10 cellular contexts compared by ENCODE assay signal in genomic region chr2:232928564-232929302, GRCh38. TPM values are rescaled to one million over a fixed set of nuclear protein-coding genes. Genes with fewer than 3 reads are reported as not detected.
A peak's percentile ranks its signal among the peaks of the same experiment; 100 is the strongest.
DNase-seq lines count a peak whose midpoint lies in the region; ATAC-seq and TF ChIP-seq lines count a peak whose summit lies in the region.
"Had no signal": no experiment of that assay in that cellular context is flagged by ENCODE, and none has a peak within 500 bp of the region (broad histone marks: within the 10 kb centered on the region; RNA-seq: fewer than 3 reads in every experiment).

No MANE protein-coding gene starts in this region.

- H3K4me3 Mint-ChIP-seq in T-helper 1 cell treated with Interleukin-12 subunit alpha and Interleukin-12 subunit beta and Interleukin-4 antibody, amounts not matched to agents 30 μg/mL and 1 μg/mL, for 36 hours = peak overlapping the region; percentile 48
- H3K4me3 Mint-ChIP-seq in activated CD8-positive, alpha-beta T cell treated with anti-CD3 and anti-CD28 coated beads for 36 hours = peak overlapping the region; percentile 40

- H4K20me1 ChIP-seq in smooth muscle cell (ENCODE audit: low read depth) = no peaks in the 10 kb centered on the region

- no peak for DNase-seq in T-helper 1 cell
- no peak for DNase-seq in activated CD8-positive, alpha-beta T cell treated with anti-CD3 and anti-CD28 coated beads for 36 hours
- no peak for DNase-seq in smooth muscle cell (lab: John Stamatoyannopoulos, UW; ENCODE audit: unreplicated experiment)
- DNase-seq in HuH-7.5 (ENCODE audit: low spot score) = no peak
- no peak for DNase-seq in RKO (ENCODE audit: low spot score)
- DNase-seq in GDM1 (lab: John Stamatoyannopoulos, UW) = no peak
- DNase-seq: NCI-H2029 treated with DMSO at 0.1 percent for 48 hours, SJCRH30 had no signal

- intact Hi-C loops in activated CD8-positive, alpha-beta T cell treated with anti-CD3 and anti-CD28 coated beads for 36 hours (cut with micrococcal nuclease) = no loop called here

- H3K9ac ChIP-seq in iPS-18a (ENCODE audit: low read length) (no peak overlapping the region), smooth muscle cell (ENCODE audit: low read depth) (no peak overlapping the region)

- no peak overlapping the region for H3K27ac ChIP-seq in iPS-18a (ENCODE audit: low read length)
- no peak overlapping the region for H3K27ac ChIP-seq in smooth muscle cell (ENCODE audit: low read depth)
- H3K27ac ChIP-seq: SJCRH30 had no signal

- H2AFZ ChIP-seq in smooth muscle cell (ENCODE audit: low read depth) = no peak overlapping the region

- no peaks in the 10 kb centered on the region for H3F3A ChIP-seq in smooth muscle cell (ENCODE audit: low read depth)

- H3K36me3 ChIP-seq in iPS-18a (ENCODE audit: control insufficient read depth, low read depth, low read length) (no peaks in the 10 kb centered on the region), smooth muscle cell (ENCODE audit: low read depth) (no peaks in the 10 kb centered on the region)
- H3K36me3 ChIP-seq: SJCRH30 had no signal

- no peak overlapping the region for H3K27ac Mint-ChIP-seq in T-helper 1 cell treated with Interleukin-12 subunit alpha and Interleukin-12 subunit beta and Interleukin-4 antibody, amounts not matched to agents 30 μg/mL and 1 μg/mL, for 36 hours
- no peak overlapping the region for H3K27ac Mint-ChIP-seq in activated CD8-positive, alpha-beta T cell treated with anti-CD3 and anti-CD28 coated beads for 36 hours

- no peaks in the 10 kb centered on the region for H3K79me2 ChIP-seq in smooth muscle cell (ENCODE audit: low read depth)

- H3K4me3 ChIP-seq in iPS-18a (ENCODE audit: low read length) (peak overlapping the region; percentile 60), smooth muscle cell (peak overlapping the region; percentile 34)
- H3K4me3 ChIP-seq: SJCRH30 had no signal

- ATAC-seq in activated CD8-positive, alpha-beta T cell treated with anti-CD3 and anti-CD28 coated beads for 36 hours = no peak

- WGBS in smooth muscle cell (ENCODE audit: low lambda C conversion rate) = 8% methylated on average over 55 of the region's 55 CpGs

- no peaks in the 10 kb centered on the region for H3K4me1 Mint-ChIP-seq in T-helper 1 cell treated with Interleukin-12 subunit alpha and Interleukin-12 subunit beta and Interleukin-4 antibody, amounts not matched to agents 30 μg/mL and 1 μg/mL, for 36 hours (ENCODE audit: low read depth)
- H3K4me1 Mint-ChIP-seq in activated CD8-positive, alpha-beta T cell treated with anti-CD3 and anti-CD28 coated beads for 36 hours (ENCODE audit: low read depth) = peaks cover 8% of the 10 kb centered on the region

- POLR2A ChIA-PET in activated CD8-positive, alpha-beta T cell treated with anti-CD3 and anti-CD28 coated beads for 36 hours (lab: Charles Lee) = no interaction called here

- peak overlapping the region; percentile 80 for H3K4me2 ChIP-seq in smooth muscle cell

- no peaks in the 10 kb centered on the region for H3K9me3 ChIP-seq in iPS-18a (ENCODE audit: control insufficient read depth, low read depth, low read length)
- H3K9me3 ChIP-seq in smooth muscle cell (replicated peaks; ENCODE audit: low read depth) = no peaks in the 10 kb centered on the region
- H3K9me3 ChIP-seq: SJCRH30 had no signal

- peaks cover 16% of the 10 kb centered on the region for H3K4me1 ChIP-seq in iPS-18a (ENCODE audit: control insufficient read depth, low read depth, low read length)
- peaks cover 28% of the 10 kb centered on the region for H3K4me1 ChIP-seq in smooth muscle cell (ENCODE audit: low read depth)

- H3K27me3 ChIP-seq in iPS-18a (ENCODE audit: control insufficient read depth, insufficient read depth, low read length) (peaks cover 69% of the 10 kb centered on the region), smooth muscle cell (ENCODE audit: low read depth) (peaks cover 74% of the 10 kb centered on the region)
- H3K27me3 ChIP-seq: SJCRH30 had no signal

- CTCF ChIA-PET in activated CD8-positive, alpha-beta T cell treated with anti-CD3 and anti-CD28 coated beads for 36 hours (lab: Charles Lee) = no interaction called here

- peaks cover 67% of the 10 kb centered on the region for H3K27me3 Mint-ChIP-seq in T-helper 1 cell treated with Interleukin-12 subunit alpha and Interleukin-12 subunit beta and Interleukin-4 antibody, amounts not matched to agents 30 μg/mL and 1 μg/mL, for 36 hours (ENCODE audit: low read depth)
- peaks cover 60% of the 10 kb centered on the region for H3K27me3 Mint-ChIP-seq in activated CD8-positive, alpha-beta T cell treated with anti-CD3 and anti-CD28 coated beads for 36 hours

- H3K36me3 Mint-ChIP-seq in T-helper 1 cell treated with Interleukin-12 subunit alpha and Interleukin-12 subunit beta and Interleukin-4 antibody, amounts not matched to agents 30 μg/mL and 1 μg/mL, for 36 hours (ENCODE audit: low read depth) = no peaks in the 10 kb centered on the region
- H3K36me3 Mint-ChIP-seq in activated CD8-positive, alpha-beta T cell treated with anti-CD3 and anti-CD28 coated beads for 36 hours (ENCODE audit: low read depth) = no peaks in the 10 kb centered on the region

- no peak for TF ChIP-seq CTCF in activated CD8-positive, alpha-beta T cell treated with anti-CD3 and anti-CD28 coated beads for 36 hours (IDR thresholded peaks at IDR 0.05)
- no peak for TF ChIP-seq CTCF in smooth muscle cell (IDR thresholded peaks at IDR 0.05; ENCODE audit: borderline replicate concordance, insufficient read depth, poor library complexity, severe bottlenecking)

- no peaks in the 10 kb centered on the region for H3K9me3 Mint-ChIP-seq in T-helper 1 cell treated with Interleukin-12 subunit alpha and Interleukin-12 subunit beta and Interleukin-4 antibody, amounts not matched to agents 30 μg/mL and 1 μg/mL, for 36 hours
- peaks cover 4% of the 10 kb centered on the region for H3K9me3 Mint-ChIP-seq in activated CD8-positive, alpha-beta T cell treated with anti-CD3 and anti-CD28 coated beads for 36 hours

RNA-seq across cellular contexts. Expression of gene SNORC, which starts 58.7 kb away (rescaled TPM):
- total RNA-seq in activated CD8-positive, alpha-beta T cell treated with anti-CD3 and anti-CD28 coated beads for 36 hours = 1 to 10 TPM; 2.1 to 2.4 TPM
- total RNA-seq in smooth muscle cell = 0.13 and 0.18 TPM in 2 replicates
- 0.78 and 1.2 TPM in 2 replicates for polyA plus RNA-seq in smooth muscle cell
